ENCODE assay signal across 8 cellular contexts in genomic region chr9:131707677-131708612, GRCh38. TPM values are rescaled to one million over a fixed set of nuclear protein-coding genes. Genes with fewer than 3 reads are reported as not detected.
DNase-seq lines count a peak whose midpoint lies in the region; ATAC-seq, FAIRE-seq and TF ChIP-seq lines count a peak whose summit lies in the region.

No MANE protein-coding gene starts in this region.

- H3K27me3 ChIP-seq in astrocyte (ENCODE audit: insufficient read depth, low read length) (no peaks in the 10 kb centered on the region), tibial nerve (no peaks in the 10 kb centered on the region)

- no peaks in the 10 kb centered on the region for H3K27me3 Mint-ChIP-seq in astrocyte (ENCODE audit: low read depth, unreplicated experiment)

- H3K27ac Mint-ChIP-seq in astrocyte (ENCODE audit: unreplicated experiment): peak overlapping the region; percentile 16

- H2AFZ ChIP-seq in astrocyte (ENCODE audit: low read depth, low read length): no peak overlapping the region

- H4K20me1 ChIP-seq in astrocyte (ENCODE audit: insufficient read depth, low read length): peaks cover 36% of the 10 kb centered on the region

- no peak for TF ChIP-seq CTCF in astrocyte (IDR thresholded peaks at IDR 0.05; ENCODE audit: insufficient read depth, low read depth, low read length)
- TF ChIP-seq CTCF in tibial nerve (IDR thresholded peaks at IDR 0.05): no peak

- H3K4me3 Mint-ChIP-seq in astrocyte (ENCODE audit: unreplicated experiment): no peak overlapping the region

- H3K4me1 ChIP-seq in astrocyte (ENCODE audit: insufficient read depth, low read length): peaks cover 18% of the 10 kb centered on the region
- H3K4me1 ChIP-seq in tibial nerve: peaks cover 0 to 65% (median 50%) of the 10 kb centered on the region in 4 donors

- no peaks in the 10 kb centered on the region for H3K9me3 ChIP-seq in astrocyte (ENCODE audit: insufficient read depth, low read depth, low read length)
- H3K9me3 ChIP-seq in tibial nerve: no peaks in the 10 kb centered on the region

- DNase-seq in EH (ENCODE audit: low read depth) (peak; percentile 80), NAMALWA (ENCODE audit: low spot score) (peak; percentile 46), astrocyte (ENCODE audit: low read depth) (peak; percentile 79), kidney glomerular epithelial cell (lab: John Stamatoyannopoulos, UW) (peak; percentile 29), tibial nerve (ENCODE audit: low spot score in 2 of 2) (peak in 1 of 2 donors; percentile 52), ureter (ENCODE audit: low spot score) (no peak)
- no peak for DNase-seq in central memory CD4-positive, alpha-beta T cell

- no peaks in the 10 kb centered on the region for H3K9me3 Mint-ChIP-seq in astrocyte (ENCODE audit: unreplicated experiment)

- TF ChIP-seq EP300 in tibial nerve (IDR thresholded peaks at IDR 0.05): peak in 1 of 2 donors; percentile 27

- no peak overlapping the region for H3K9ac ChIP-seq in astrocyte (ENCODE audit: low read length)

- H3K27ac ChIP-seq in astrocyte (ENCODE audit: low read depth, low read length) (peak overlapping the region; percentile 17), tibial nerve (peak overlapping the region in 3 of 4 donors; percentile 1 to 77 (median 49))

- peaks cover 75% of the 10 kb centered on the region for H3K79me2 ChIP-seq in astrocyte (ENCODE audit: insufficient read depth, low read length)

- H3K4me1 Mint-ChIP-seq in astrocyte (ENCODE audit: low read depth, unreplicated experiment): peaks cover 51% of the 10 kb centered on the region

- no peaks in the 10 kb centered on the region for H3K36me3 ChIP-seq in astrocyte (ENCODE audit: insufficient read depth, low read length)
- H3K36me3 ChIP-seq in tibial nerve: no peaks in the 10 kb centered on the region

- no peak for TF ChIP-seq POLR2A in tibial nerve (IDR thresholded peaks at IDR 0.05)

- no peak for ATAC-seq in GM18861 (IDR thresholded peaks at IDR 0.05; ENCODE audit: unreplicated experiment)

- H3K4me2 ChIP-seq in astrocyte (ENCODE audit: low read length): peak overlapping the region; percentile 38

- peak; percentile 17 for FAIRE-seq in astrocyte (lab: Jason Lieb, UNC)

- WGBS in tibial nerve, 2 donors: 49 to 52% methylated on average over 11 of the region's 11 CpGs

- no peaks in the 10 kb centered on the region for H3K36me3 Mint-ChIP-seq in astrocyte (ENCODE audit: low read depth, unreplicated experiment)

- H3K4me3 ChIP-seq in astrocyte (ENCODE audit: insufficient read depth, low read depth, low read length) (no peak overlapping the region), tibial nerve (no peak overlapping the region)

RNA-seq across cellular contexts. Expression of gene RAPGEF1, which starts 31.9 kb away (rescaled TPM):
- total RNA-seq in astrocyte: 63.2 and 76.8 TPM in 2 replicates
- 10 to 100 TPM; 32.0 to 57.3 (median 38.9) TPM for total RNA-seq in tibial nerve
- total RNA-seq in ureter: 64.9 TPM

Comparison
In these comparisons a context has a peak if more than half of its experiments do, and no peak if none do; other contexts are left out.
1. DNase-seq: peak in EH (single experiment), NAMALWA (single experiment), astrocyte (single experiment) and kidney glomerular epithelial cell (single experiment); none in ureter (single experiment) and central memory CD4-positive, alpha-beta T cell (single experiment).